Comparison of ENCODE assay signal across 23 cellular contexts in the genomic region with DNA sequence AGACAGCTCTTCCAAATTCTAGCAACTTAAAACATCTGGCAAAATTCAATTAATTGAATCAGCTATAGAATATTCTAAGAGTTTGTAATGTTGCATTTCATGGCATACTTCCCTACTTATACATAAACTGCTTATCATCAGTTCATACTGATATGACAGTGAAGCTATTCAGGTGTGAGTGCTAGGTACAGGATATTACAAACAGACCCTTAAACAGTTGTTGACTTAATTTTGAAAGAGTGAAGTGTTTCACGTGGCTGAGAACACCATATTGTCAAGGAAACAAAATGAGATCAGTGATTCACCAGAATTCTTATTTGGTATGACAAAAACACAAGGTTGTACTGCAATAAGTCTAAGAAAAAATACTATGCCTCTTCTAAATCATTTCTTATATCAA.
"Had no signal": no experiment of that assay in that cellular context is flagged by ENCODE, and none has a peak within 500 bp of the region (broad histone marks: within the 10 kb centered on the region; RNA-seq: fewer than 3 reads in every experiment).

No MANE protein-coding gene starts in this region.

- H3K27ac ChIP-seq: colonic mucosa, dorsolateral prefrontal cortex, esophagus muscularis mucosa, left ventricle myocardium inferior, ovary, prostate gland, spleen, thoracic aorta, vagina, WERI-Rb-1 had no signal

- H3K27ac Mint-ChIP-seq: type B pancreatic cell had no signal

- H3K4me3 ChIP-seq: colonic mucosa, dorsolateral prefrontal cortex, esophagus muscularis mucosa, left ventricle myocardium inferior, ovary, prostate gland, spleen, thoracic aorta, vagina had no signal

- H3K27me3 Mint-ChIP-seq: activated naive CD8-positive, alpha-beta T cell treated with anti-CD3 and anti-CD28 coated beads for 36 hours; effector memory CD8-positive, alpha-beta T cell; naive thymus-derived CD4-positive, alpha-beta T cell; type B pancreatic cell had no signal

- H3K27me3 ChIP-seq: colonic mucosa, dorsolateral prefrontal cortex, esophagus muscularis mucosa, ovary, spleen, vagina had no signal

- DNase-seq: activated CD4-positive, alpha-beta T cell treated with anti-CD3 and anti-CD28 coated beads, Interleukin-2, amount 50 U/mL, for 4 hours; activated CD4-positive, CD25-positive, alpha-beta regulatory T cell treated with anti-CD3 and anti-CD28 coated beads, Interleukin-2, amount 50 U/mL, for 72 hours; activated gamma-delta T cell; activated naive CD8-positive, alpha-beta T cell treated with anti-CD3 and anti-CD28 coated beads for 36 hours; activated T-cell treated with anti-CD3 and anti-CD28 coated beads, Interleukin-2, amount 50 U/mL, for 4 hours; colonic mucosa; dorsolateral prefrontal cortex; effector memory CD8-positive, alpha-beta T cell; glutamatergic neuron; hippocampal formation; left ventricle myocardium inferior; naive thymus-derived CD4-positive, alpha-beta T cell; ovary; spleen; stimulated activated CD4-positive, alpha-beta T cell treated with anti-CD3 and anti-CD28 coated beads, Interleukin-4, amount 100 ng/mL, for 1 hour; stimulated activated naive CD4-positive, alpha-beta T cell treated with Interleukin-2 at 50 U/mL for 16 hours; SW 1271; WERI-Rb-1 had no signal

- H3K9me3 Mint-ChIP-seq: activated naive CD8-positive, alpha-beta T cell treated with anti-CD3 and anti-CD28 coated beads for 36 hours; activated T-cell treated with anti-CD3 and anti-CD28 coated beads, Interleukin-2, amount 50 U/mL, for 4 hours; effector memory CD8-positive, alpha-beta T cell; naive thymus-derived CD4-positive, alpha-beta T cell; type B pancreatic cell had no signal

- H3K4me3 Mint-ChIP-seq: activated naive CD8-positive, alpha-beta T cell treated with anti-CD3 and anti-CD28 coated beads for 36 hours; type B pancreatic cell had no signal

- ATAC-seq: naive thymus-derived CD4-positive, alpha-beta T cell had no signal

- H3K9me3 ChIP-seq: colonic mucosa, esophagus muscularis mucosa, left ventricle myocardium inferior, ovary, prostate gland, spleen, thoracic aorta, vagina had no signal

- H3K4me1 ChIP-seq: colonic mucosa, esophagus muscularis mucosa, left ventricle myocardium inferior, prostate gland, spleen, vagina had no signal

- H3K36me3 ChIP-seq: colonic mucosa, esophagus muscularis mucosa, left ventricle myocardium inferior, ovary, prostate gland, thoracic aorta, vagina had no signal
